ENCODE assay signal across 13 cellular contexts in the genomic region with DNA sequence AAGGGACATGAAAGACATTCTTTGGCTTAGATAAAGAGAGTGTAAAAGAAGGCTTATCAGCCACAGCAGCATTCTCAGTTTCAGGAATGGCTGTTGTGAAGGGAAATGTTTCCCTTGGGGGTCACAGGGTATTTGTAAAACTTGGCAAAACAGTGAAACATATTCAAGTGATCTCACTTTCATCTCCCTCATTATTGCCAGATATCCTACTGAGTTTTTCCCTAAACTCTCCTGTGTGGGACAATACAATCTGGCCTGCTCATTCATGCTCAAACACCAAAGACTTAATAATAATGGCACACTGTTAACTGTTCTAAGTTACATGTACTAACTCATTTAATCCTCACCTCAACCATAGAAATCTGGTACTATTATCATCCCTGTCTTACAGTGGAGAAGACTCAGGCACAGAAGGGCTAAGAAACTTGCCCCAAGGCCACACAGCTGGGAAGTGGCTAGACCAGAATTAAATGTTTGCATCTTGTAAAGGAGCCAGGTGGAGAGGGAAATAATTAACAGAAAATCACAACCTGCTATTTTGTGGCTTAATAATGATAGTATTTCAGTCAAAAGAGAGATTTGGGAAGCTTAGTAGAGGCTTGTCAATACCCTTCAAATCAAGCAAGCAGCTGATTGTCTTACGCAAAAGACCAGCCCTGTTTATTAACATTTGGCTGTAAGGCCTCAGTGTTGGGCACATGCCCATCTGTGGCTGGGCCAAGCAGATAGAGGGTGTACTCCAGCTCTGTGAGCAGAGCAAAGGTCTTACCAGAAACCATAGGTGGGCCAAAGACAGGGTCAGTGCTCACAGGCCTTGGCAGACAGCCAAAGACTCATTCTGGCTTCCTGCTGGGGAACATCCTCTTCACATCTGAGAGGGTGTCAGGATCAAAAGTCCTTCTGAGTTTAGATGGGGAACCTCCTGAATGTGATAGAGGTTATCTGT. TPM values are rescaled to one million over a fixed set of nuclear protein-coding genes. Genes with fewer than 3 reads are reported as not detected.
DNase-seq lines count a peak whose midpoint lies in the region; ATAC-seq, FAIRE-seq and TF ChIP-seq lines count a peak whose summit lies in the region.
"Had no signal": no experiment of that assay in that cellular context is flagged by ENCODE, and none has a peak within 500 bp of the region (broad histone marks: within the 10 kb centered on the region; RNA-seq: fewer than 3 reads in every experiment).

No MANE protein-coding gene starts in this region.

- H3K27ac Mint-ChIP-seq in astrocyte (ENCODE audit: unreplicated experiment) = no peak overlapping the region
- H3K27ac Mint-ChIP-seq: type B pancreatic cell had no signal

- peak; percentile 2 for DNase-seq in NCI-H2196 treated with DMSO at 0.1 percent for 48 hours (lab: John Stamatoyannopoulos, UW; ENCODE audit: unreplicated experiment)
- no peak for DNase-seq in NCI-H2196 (lab: John Stamatoyannopoulos, UW; ENCODE audit: unreplicated experiment)
- DNase-seq in astrocyte (ENCODE audit: low read depth) = no peak
- DNase-seq in tibial artery = peak; percentile 48 to 71
- no peak for DNase-seq in dermis blood vessel endothelial cell
- DNase-seq in epidermal melanocyte (ENCODE audit: insufficient read length, low spot score) = no peak
- DNase-seq: lower lobe of right lung had no signal

- no peak overlapping the region for H3K27ac ChIP-seq in astrocyte (ENCODE audit: low read depth, low read length)
- no peak overlapping the region for H3K27ac ChIP-seq in iPS-20b (ENCODE audit: low read length)
- H3K27ac ChIP-seq in tibial artery = no peak overlapping the region
- H3K27ac ChIP-seq: lower lobe of right lung had no signal

- H2AFZ ChIP-seq in astrocyte (ENCODE audit: low read depth, low read length) = no peak overlapping the region

- no peaks in the 10 kb centered on the region for H3K9me3 ChIP-seq in astrocyte (ENCODE audit: insufficient read depth, low read depth, low read length)
- no peaks in the 10 kb centered on the region for H3K9me3 ChIP-seq in iPS-20b (ENCODE audit: insufficient read depth, low read depth, low read length)
- H3K9me3 ChIP-seq in tibial artery = no peaks in the 10 kb centered on the region
- H3K9me3 ChIP-seq: lower lobe of right lung had no signal

- peak; percentile 52 for FAIRE-seq in astrocyte (lab: Jason Lieb, UNC)
- FAIRE-seq: A204.1 had no signal

- H3K9ac ChIP-seq in astrocyte (ENCODE audit: low read length) (no peak overlapping the region), iPS-20b (ENCODE audit: low read depth, low read length) (no peak overlapping the region)

- ATAC-seq in GM18519 (IDR thresholded peaks at IDR 0.05; ENCODE audit: low FRiP score, unreplicated experiment) = no peak

- no peaks in the 10 kb centered on the region for H3K36me3 Mint-ChIP-seq in astrocyte (ENCODE audit: low read depth, unreplicated experiment)
- H3K36me3 Mint-ChIP-seq: type B pancreatic cell had no signal

- H3K79me2 ChIP-seq in astrocyte (ENCODE audit: insufficient read depth, low read length) = no peaks in the 10 kb centered on the region

- no peaks in the 10 kb centered on the region for H4K20me1 ChIP-seq in astrocyte (ENCODE audit: insufficient read depth, low read length)

- no peaks in the 10 kb centered on the region for H3K36me3 ChIP-seq in astrocyte (ENCODE audit: insufficient read depth, low read length)
- H3K36me3 ChIP-seq in iPS-20b (ENCODE audit: insufficient read depth, low read depth, low read length) = no peaks in the 10 kb centered on the region
- H3K36me3 ChIP-seq in tibial artery = no peaks in the 10 kb centered on the region
- H3K36me3 ChIP-seq: lower lobe of right lung had no signal

- peaks cover 2% of the 10 kb centered on the region for H3K4me1 ChIP-seq in astrocyte (ENCODE audit: insufficient read depth, low read length)
- H3K4me1 ChIP-seq in iPS-20b (ENCODE audit: insufficient read depth, low read length) = peaks cover 14% of the 10 kb centered on the region; the same call in 1 of the 2 replicates
- no peaks in the 10 kb centered on the region for H3K4me1 ChIP-seq in tibial artery
- H3K4me1 ChIP-seq: lower lobe of right lung had no signal

- H3K4me2 ChIP-seq in astrocyte (ENCODE audit: low read length) = no peak overlapping the region

- no peaks in the 10 kb centered on the region for H3K9me3 Mint-ChIP-seq in astrocyte (ENCODE audit: unreplicated experiment)
- H3K9me3 Mint-ChIP-seq: type B pancreatic cell had no signal

- H3K4me3 Mint-ChIP-seq in astrocyte (ENCODE audit: unreplicated experiment) = no peak overlapping the region
- H3K4me3 Mint-ChIP-seq: type B pancreatic cell had no signal

- H3K4me3 ChIP-seq in astrocyte (ENCODE audit: insufficient read depth, low read depth, low read length) (no peak overlapping the region), iPS-20b (ENCODE audit: low read length) (0 out of 2 replicates have a peak overlapping the region, but pooled peaks have one; percentile 7), tibial artery (no peak overlapping the region)
- H3K4me3 ChIP-seq: lower lobe of right lung had no signal

- intact Hi-C loops in tibial artery (cut with DNase I; ENCODE audit: low total_unique reads) = no loop called here

- H3K27me3 Mint-ChIP-seq in astrocyte (ENCODE audit: low read depth, unreplicated experiment) = no peaks in the 10 kb centered on the region

- H3K4me1 Mint-ChIP-seq in astrocyte (ENCODE audit: low read depth, unreplicated experiment) = no peaks in the 10 kb centered on the region

- no peaks in the 10 kb centered on the region for H3K27me3 ChIP-seq in astrocyte (ENCODE audit: insufficient read depth, low read length)
- no peaks in the 10 kb centered on the region for H3K27me3 ChIP-seq in iPS-20b (ENCODE audit: insufficient read depth, low read length)
- no peaks in the 10 kb centered on the region for H3K27me3 ChIP-seq in tibial artery

- no peak for TF ChIP-seq CTCF in astrocyte (IDR thresholded peaks at IDR 0.05; ENCODE audit: insufficient read depth, low read depth, low read length)
- TF ChIP-seq CTCF in tibial artery (IDR thresholded peaks at IDR 0.05) = no peak

RNA-seq across cellular contexts. Expression of gene SMPX, which starts 17.3 kb away (rescaled TPM):
- total RNA-seq in astrocyte (not detected in 2 replicates), dermis blood vessel endothelial cell (not detected in 2 replicates)
- total RNA-seq: epithelial cell of proximal tubule, lower lobe of right lung, NCI-H460 had no signal

Comparison
In these comparisons a context has a peak if more than half of its experiments do, and no peak if none do; other contexts are left out.
1. DNase-seq: peak in NCI-H2196 treated with DMSO at 0.1 percent for 48 hours (single experiment) and tibial artery (2 of 2); none in NCI-H2196 (single experiment), astrocyte (single experiment), dermis blood vessel endothelial cell (single experiment) and epidermal melanocyte (single experiment).